ENCODE assay signal across 15 cellular contexts in genomic region chr17:69722518-69722917, GRCh38.
DNase-seq lines count a peak whose midpoint lies in the region; ATAC-seq and TF ChIP-seq lines count a peak whose summit lies in the region.
"Had no signal": no experiment of that assay in that cellular context is flagged by ENCODE, and none has a peak within 500 bp of the region (broad histone marks: within the 10 kb centered on the region; RNA-seq: fewer than 3 reads in every experiment).

No MANE protein-coding gene starts in this region.

- H3K36me3 ChIP-seq in PC-3 (ENCODE audit: low read depth, low read length) = no peaks in the 10 kb centered on the region
- H3K36me3 ChIP-seq: BLaER1, HAP-1 had no signal

- POLR2A ChIA-PET in PC-3 (lab: Charles Lee; ENCODE audit: unreplicated experiment) = no interaction called here

- H3K27ac ChIP-seq in PC-3 (ENCODE audit: low read length) (no peak overlapping the region), foreskin keratinocyte (no peak overlapping the region)
- H3K27ac ChIP-seq: BLaER1, C4-2B had no signal

- H3K4me2 ChIP-seq in PC-3 (ENCODE audit: low read length) = no peak overlapping the region
- H3K4me2 ChIP-seq: BLaER1 had no signal

- H3K79me2 ChIP-seq in PC-3 (ENCODE audit: low read length) = no peaks in the 10 kb centered on the region

- no peak overlapping the region for H3K9ac ChIP-seq in PC-3 (ENCODE audit: low read length)
- H3K9ac ChIP-seq: BLaER1 had no signal

- no peaks in the 10 kb centered on the region for H3K9me3 ChIP-seq in PC-3 (ENCODE audit: low read length)
- H3K9me3 ChIP-seq: BLaER1, Caco-2, HAP-1 had no signal

- H3K9me2 ChIP-seq in PC-3 (replicated peaks; ENCODE audit: low read length) = no peaks in the 10 kb centered on the region

- ATAC-seq in PC-3 = peak; percentile 68
- no peak for ATAC-seq in foreskin keratinocyte
- ATAC-seq: CD8-positive, alpha-beta T cell had no signal

- H3K27me3 ChIP-seq in PC-3 (ENCODE audit: low read length) (no peaks in the 10 kb centered on the region), foreskin keratinocyte (no peaks in the 10 kb centered on the region)
- H3K27me3 ChIP-seq: BLaER1 had no signal

- DNase-seq in HCEC 1CT = peak; percentile 11
- DNase-seq in PC-3 = peak; percentile 49
- peak; percentile 25 for DNase-seq in fibroblast of gingiva (ENCODE audit: low read depth)
- no peak for DNase-seq in foreskin keratinocyte
- no peak for DNase-seq in superior temporal gyrus (ENCODE audit: extremely low spot score)
- no peak for DNase-seq in stimulated activated naive CD4-positive, alpha-beta T cell (lab: John Stamatoyannopoulos, UW)
- DNase-seq: Caco-2; CD4-positive, CD25-positive, alpha-beta regulatory T cell; CD8-positive, alpha-beta T cell; DMS153; DND-41; GOT3 had no signal

- CTCF ChIA-PET in PC-3 (lab: Charles Lee) = interaction anchor here (1.6 kb wide), 1 partner anchor 116 kb away, joined by 7 read pairs; no protein-coding TSS in a partner anchor

- H4K20me1 ChIP-seq in PC-3 (ENCODE audit: low read length) = no peaks in the 10 kb centered on the region
- H4K20me1 ChIP-seq: BLaER1 had no signal

- H3F3A ChIP-seq in PC-3 (ENCODE audit: low read length, unreplicated experiment) = no peaks in the 10 kb centered on the region

- no peak overlapping the region for H3K4me3 ChIP-seq in PC-3 (ENCODE audit: low read length)
- H3K4me3 ChIP-seq: BLaER1, HAP-1 had no signal

- BruUV-seq in PC-3 (replicated peaks; lab: Mats Ljungman, UMichigan) = no TSS peak

- intact Hi-C loops in PC-3 (cut with micrococcal nuclease) = loop anchor here (2.0 kb wide), 1 partner anchor 422 kb away; no protein-coding TSS in a partner anchor

- H3K4me1 ChIP-seq in PC-3 (ENCODE audit: insufficient read depth, low read length) (no peaks in the 10 kb centered on the region), foreskin keratinocyte (no peaks in the 10 kb centered on the region)
- H3K4me1 ChIP-seq: BLaER1, Caco-2, HAP-1 had no signal

- H2AFZ ChIP-seq in PC-3 (ENCODE audit: low read length) = no peak overlapping the region

- TF ChIP-seq CTCF in PC-3 (conservative IDR thresholded peaks at IDR 0.05; ENCODE audit: low read depth, low read length) (no peak), foreskin keratinocyte (conservative IDR thresholded peaks at IDR 0.05) (no peak)

Comparison
In these comparisons a context has a peak if more than half of its experiments do, and no peak if none do; other contexts are left out.
1. DNase-seq: peak in HCEC 1CT (single experiment), PC-3 (single experiment) and fibroblast of gingiva (single experiment); none in foreskin keratinocyte (0 of 2), superior temporal gyrus (single experiment) and stimulated activated naive CD4-positive, alpha-beta T cell (0 of 6).